Comparison of ENCODE assay signal across 8 cellular contexts in genomic region chr7:21427861-21428641, GRCh38. TPM values are rescaled to one million over a fixed set of nuclear protein-coding genes. Genes with fewer than 3 reads are reported as not detected.
DNase-seq lines count a peak whose midpoint lies in the region; ATAC-seq and TF ChIP-seq lines count a peak whose summit lies in the region.

TSS of gene SP4 (plus strand) at chr7:21428083. CDS start at chr7:21428252, 169 bp downstream.

- H3K4me1 Mint-ChIP-seq in activated CD4-positive, alpha-beta T cell treated with anti-CD3 and anti-CD28 coated beads, Interleukin-2, amount 10 ng/mL, durations not matched to agents 7 days and 5 days: peaks cover 52% of the 10 kb centered on the region

- no peaks in the 10 kb centered on the region for H3K9me3 Mint-ChIP-seq in activated CD4-positive, alpha-beta T cell treated with anti-CD3 and anti-CD28 coated beads, Interleukin-2, amount 10 ng/mL, durations not matched to agents 7 days and 5 days

- DNase-seq in C1 segment of cervical spinal cord (lab: John Stamatoyannopoulos, UW) (peak; percentile 76 to 98 (median 92)), NCI-H69 (lab: John Stamatoyannopoulos, UW) (peak; percentile 100), coronary artery (ENCODE audit: low spot score) (peak; percentile 97), left kidney (ENCODE audit: low read depth, low spot score) (peak; percentile 98)
- peak; percentile 95 for DNase-seq in activated CD4-positive, alpha-beta T cell treated with anti-CD3 and anti-CD28 coated beads, Interleukin-2, amount 10 ng/mL, durations not matched to agents 7 days and 5 days
- peak; percentile 94 for DNase-seq in stimulated activated CD4-positive, alpha-beta T cell treated with anti-CD3 and anti-CD28 coated beads, Interleukin-1b, Interleukin-23, amount 100 ng/mL, for 48 hours

- peak within 1 kb of the TSS; percentile 99 for H3K4me3 Mint-ChIP-seq in activated CD4-positive, alpha-beta T cell treated with anti-CD3 and anti-CD28 coated beads, Interleukin-2, amount 10 ng/mL, durations not matched to agents 7 days and 5 days

- H3K27me3 Mint-ChIP-seq in activated CD4-positive, alpha-beta T cell treated with anti-CD3 and anti-CD28 coated beads, Interleukin-2, amount 10 ng/mL, durations not matched to agents 7 days and 5 days: no peaks in the 10 kb centered on the region

- H3K4me3 ChIP-seq in coronary artery: peak within 1 kb of the TSS; percentile 90

- H3K36me3 Mint-ChIP-seq in activated CD4-positive, alpha-beta T cell treated with anti-CD3 and anti-CD28 coated beads, Interleukin-2, amount 10 ng/mL, durations not matched to agents 7 days and 5 days (ENCODE audit: low read depth): peaks cover 38% of the 10 kb centered on the region

- no peak for TF ChIP-seq CTCF in coronary artery (IDR thresholded peaks at IDR 0.05)

- POLR2A ChIA-PET in activated CD4-positive, alpha-beta T cell treated with anti-CD3 and anti-CD28 coated beads, Interleukin-2, amount 10 ng/mL, durations not matched to agents 7 days and 5 days (lab: Charles Lee): interaction anchor here (2.1 kb wide), 1 partner anchor 89 kb away, joined by 9 read pairs; no protein-coding TSS in a partner anchor

- peak within 1 kb of the TSS; percentile 94 to 99 for H3K27ac ChIP-seq in coronary artery

- ATAC-seq in GM19372 (IDR thresholded peaks at IDR 0.05; ENCODE audit: low read depth, unreplicated experiment): peak; percentile 56
- peak; percentile 61 for ATAC-seq in HG03521 (IDR thresholded peaks at IDR 0.05; ENCODE audit: unreplicated experiment)

- CTCF ChIA-PET in activated CD4-positive, alpha-beta T cell treated with anti-CD3 and anti-CD28 coated beads, Interleukin-2, amount 10 ng/mL, durations not matched to agents 7 days and 5 days (lab: Charles Lee): interaction anchor here (0.7 to 1.3 kb wide), 3 partner anchors 14 to 80 kb away, joined by 3 to 4 read pairs (median 3); no protein-coding TSS in a partner anchor

- peak within 1 kb of the TSS; percentile 100 for H3K27ac Mint-ChIP-seq in activated CD4-positive, alpha-beta T cell treated with anti-CD3 and anti-CD28 coated beads, Interleukin-2, amount 10 ng/mL, durations not matched to agents 7 days and 5 days

RNA-seq across cellular contexts. Expression of gene SP4, which starts in this region (rescaled TPM):
- total RNA-seq in activated CD4-positive, alpha-beta T cell treated with anti-CD3 and anti-CD28 coated beads, Interleukin-2, amount 10 ng/mL, durations not matched to agents 7 days and 5 days: 10 to 100 TPM; 30.9 to 38.8 TPM

Comparison
In these comparisons a context has a peak if more than half of its experiments do, and no peak if none do; other contexts are left out.
1. Peak in every context shown above with its lines: DNase-seq, ATAC-seq, H3K4me3 ChIP-seq and H3K27ac ChIP-seq.